Comparison of ENCODE assay signal across 27 cellular contexts in the genomic region with DNA sequence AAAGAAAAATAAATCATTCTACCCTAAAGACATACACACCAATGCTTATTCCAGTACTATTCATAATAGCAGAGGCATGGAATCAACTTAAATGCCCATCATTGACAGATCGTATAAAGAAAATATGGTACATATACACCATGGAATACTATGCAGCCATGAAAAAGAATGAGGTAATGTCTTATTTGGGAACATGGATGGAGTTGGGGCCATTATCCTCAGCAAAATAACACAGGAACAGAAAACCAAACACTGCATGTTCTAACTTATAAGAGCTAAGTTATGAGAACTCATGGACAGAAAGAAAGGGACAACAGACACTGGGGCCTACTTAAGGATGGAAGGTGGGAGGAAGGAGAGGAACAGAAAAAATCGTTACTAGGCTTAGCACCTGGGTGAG.
A peak's percentile ranks its signal among the peaks of the same experiment; 100 is the strongest.
DNase-seq lines count a peak whose midpoint lies in the region; ATAC-seq, FAIRE-seq and TF ChIP-seq lines count a peak whose summit lies in the region.
"Had no signal": no experiment of that assay in that cellular context is flagged by ENCODE, and none has a peak within 500 bp of the region (broad histone marks: within the 10 kb centered on the region; RNA-seq: fewer than 3 reads in every experiment).

No MANE protein-coding gene starts in this region.

- no peak overlapping the region for H2BK120ac ChIP-seq in H1 (replicated peaks; ENCODE audit: low read depth, low read length)

- H3K9me3 Mint-ChIP-seq in astrocyte (ENCODE audit: unreplicated experiment) (no peaks in the 10 kb centered on the region), T-cell (peaks cover 0 to 5% (median 0%) of the 10 kb centered on the region in 3 donors)
- H3K9me3 Mint-ChIP-seq: CD8-positive, alpha-beta memory T cell had no signal

- H3K27ac ChIP-seq in A549 (no peak overlapping the region), astrocyte (ENCODE audit: low read depth, low read length) (no peak overlapping the region), H1 (ENCODE audit: low read depth, low read length) (no peak overlapping the region)
- H3K27ac ChIP-seq: BLaER1 treated with 17β-estradiol and CSF1 and Interleukin-3, amounts not matched to agents 10 nM and 100 nM; C4-2B had no signal

- H3K36me3 ChIP-seq in astrocyte (ENCODE audit: insufficient read depth, low read length) (no peaks in the 10 kb centered on the region), H1 (ENCODE audit: control insufficient read depth in 2 of 4, insufficient read depth in 4 of 4, low read length in 3 of 4) (no peaks in the 10 kb centered on the region)
- H3K36me3 ChIP-seq: BLaER1 treated with 17β-estradiol and CSF1 and Interleukin-3, amounts not matched to agents 10 nM and 100 nM had no signal

- H3K27me3 Mint-ChIP-seq in astrocyte (ENCODE audit: low read depth, unreplicated experiment): no peaks in the 10 kb centered on the region
- no peaks in the 10 kb centered on the region for H3K27me3 Mint-ChIP-seq in T-cell
- H3K27me3 Mint-ChIP-seq: B cell; CD4-positive, alpha-beta memory T cell; CD4-positive, CD25-positive, alpha-beta regulatory T cell; CD8-positive, alpha-beta memory T cell had no signal

- H2AK5ac ChIP-seq in H1 (ENCODE audit: low read depth, low read length): no peak overlapping the region

- no peak overlapping the region for H3K4me2 ChIP-seq in A549
- no peak overlapping the region for H3K4me2 ChIP-seq in astrocyte (ENCODE audit: low read length)
- no peak overlapping the region for H3K4me2 ChIP-seq in H1 (ENCODE audit: insufficient read depth in 1 of 2, low read depth in 2 of 2, low read length in 2 of 2)
- H3K4me2 ChIP-seq: BLaER1 treated with 17β-estradiol and CSF1 and Interleukin-3, amounts not matched to agents 10 nM and 100 nM had no signal

- TF ChIP-seq CTCF in A549 (IDR thresholded peaks at IDR 0.05) (no peak), astrocyte (IDR thresholded peaks at IDR 0.05; ENCODE audit: insufficient read depth, low read depth, low read length) (no peak), H1 (IDR thresholded peaks at IDR 0.05; ENCODE audit: control extremely low read depth in 1 of 3, insufficient read depth in 1 of 3, low read depth in 1 of 3, low read length in 3 of 3) (no peak)

- no peak overlapping the region for H2BK15ac ChIP-seq in H1 (ENCODE audit: low read length)

- H3K4me3 ChIP-seq in A549 (no peak overlapping the region), astrocyte (ENCODE audit: insufficient read depth, low read depth, low read length) (no peak overlapping the region), H1 (ENCODE audit: extremely low read depth in 1 of 4, insufficient read depth in 2 of 4, low read depth in 3 of 4, low read length in 4 of 4) (no peak overlapping the region)
- H3K4me3 ChIP-seq: BLaER1 treated with 17β-estradiol and CSF1 and Interleukin-3, amounts not matched to agents 10 nM and 100 nM; GM12878 had no signal

- TF ChIP-seq RAD21 in A549 (conservative IDR thresholded peaks at IDR 0.05 in 1 of 2, IDR thresholded peaks at IDR 0.05 in 1 of 2) (no peak), H1 (IDR thresholded peaks at IDR 0.05 in 1 of 2, conservative IDR thresholded peaks at IDR 0.05 in 1 of 2; ENCODE audit: low read depth in 2 of 2, low read length in 2 of 2) (no peak)

- CTCF ChIA-PET in A549 (lab: Yijun Ruan, JAX): no interaction called here
- CTCF ChIA-PET in H1 (lab: Charles Lee; ENCODE audit: partially characterized antibody): no interaction called here
- CTCF ChIA-PET in T-cell (lab: Charles Lee): interaction anchor here in 1 of 2 donors (0.6 kb wide), 1 partner anchor 238 kb away, joined by 3 read pairs; no protein-coding TSS in a partner anchor

- FAIRE-seq in A549 (lab: Jason Lieb, UNC) (no peak), H54 (lab: Jason Lieb, UNC) (peak; percentile 27), astrocyte (lab: Jason Lieb, UNC) (peak; percentile 20), H1 (lab: Jason Lieb, UNC) (no peak)
- FAIRE-seq: A204.1, GM12878, GM12892, GM18507 had no signal

- H3K27me3 ChIP-seq in astrocyte (ENCODE audit: insufficient read depth, low read length) (no peaks in the 10 kb centered on the region), H1 (replicated peaks in 1 of 4; ENCODE audit: control insufficient read depth in 3 of 4, extremely low read depth in 1 of 4, insufficient read depth in 3 of 4, low read length in 3 of 4) (no peaks in the 10 kb centered on the region)
- H3K27me3 ChIP-seq: BLaER1 treated with 17β-estradiol and CSF1 and Interleukin-3, amounts not matched to agents 10 nM and 100 nM had no signal

- no peaks in the 10 kb centered on the region for H3K79me1 ChIP-seq in H1 (ENCODE audit: low read depth, low read length)

- no peak overlapping the region for H4K91ac ChIP-seq in H1 (replicated peaks; ENCODE audit: insufficient read length, low read length)

- H3K4me1 ChIP-seq in A549 (no peaks in the 10 kb centered on the region), astrocyte (ENCODE audit: insufficient read depth, low read length) (peaks cover 4% of the 10 kb centered on the region), H1 (replicated peaks in 1 of 4; ENCODE audit: control insufficient read depth in 3 of 4, insufficient read depth in 4 of 4, low read length in 3 of 4) (no peaks in the 10 kb centered on the region)

- no peak overlapping the region for H4K5ac ChIP-seq in H1 (ENCODE audit: insufficient read length, low read depth, low read length)

- DNase-seq in A549 (ENCODE audit: low read depth in 1 of 2, low spot score in 1 of 2) (no peak), H54 (ENCODE audit: insufficient read length, low spot score) (no peak), astrocyte (ENCODE audit: low read depth) (no peak), H1 (ENCODE audit: low read depth in 1 of 2, low spot score in 2 of 2) (no peak), CD1c-positive myeloid dendritic cell (ENCODE audit: extremely low spot score) (no peak), cerebellar nuclear complex (lab: John Stamatoyannopoulos, UW) (no peak), T-cell (no peak)
- DNase-seq: 8988T; AML-193; CD4-positive, alpha-beta memory T cell; CD4-positive, CD25-positive, alpha-beta regulatory T cell; CD8-positive, alpha-beta memory T cell; COR-L47; DMS153; DMS53; DMS79; DND-41; EL; GDM1 had no signal

- H3K79me2 ChIP-seq in astrocyte (ENCODE audit: insufficient read depth, low read length) (no peaks in the 10 kb centered on the region), H1 (ENCODE audit: control insufficient read depth in 1 of 2, insufficient read depth in 2 of 2, low read length in 2 of 2) (no peaks in the 10 kb centered on the region)

- no peaks in the 10 kb centered on the region for H4K20me1 ChIP-seq in astrocyte (ENCODE audit: insufficient read depth, low read length)
- no peaks in the 10 kb centered on the region for H4K20me1 ChIP-seq in H1 (replicated peaks in 1 of 2; ENCODE audit: control insufficient read depth in 1 of 2, insufficient read depth in 2 of 2, low read length in 2 of 2)
- H4K20me1 ChIP-seq: BLaER1 treated with 17β-estradiol and CSF1 and Interleukin-3, amounts not matched to agents 10 nM and 100 nM had no signal

- H3K36me3 Mint-ChIP-seq in astrocyte (ENCODE audit: low read depth, unreplicated experiment): peaks cover 2% of the 10 kb centered on the region
- no peaks in the 10 kb centered on the region for H3K36me3 Mint-ChIP-seq in T-cell
- H3K36me3 Mint-ChIP-seq: CD4-positive, alpha-beta memory T cell; CD4-positive, CD25-positive, alpha-beta regulatory T cell; CD8-positive, alpha-beta memory T cell had no signal

- H3K14ac ChIP-seq in H1 (ENCODE audit: insufficient read length): no peak overlapping the region

- H3K27ac Mint-ChIP-seq in astrocyte (ENCODE audit: unreplicated experiment) (no peak overlapping the region), T-cell (no peak overlapping the region)
- H3K27ac Mint-ChIP-seq: B cell; CD4-positive, alpha-beta memory T cell; CD4-positive, CD25-positive, alpha-beta regulatory T cell; CD8-positive, alpha-beta memory T cell had no signal

- no peak overlapping the region for H3K23ac ChIP-seq in H1 (ENCODE audit: insufficient read length)

- no peak overlapping the region for H3K4ac ChIP-seq in H1 (replicated peaks; ENCODE audit: insufficient read length, low read depth, low read length)

- POLR2A ChIA-PET in A549 (lab: Yijun Ruan, JAX): no interaction called here
- POLR2A ChIA-PET in H1 (lab: Charles Lee; ENCODE audit: partially characterized antibody): no interaction called here
- POLR2A ChIA-PET in T-cell (lab: Charles Lee): no interaction called here

- H3K23me2 ChIP-seq in H1 (ENCODE audit: low read depth, low read length): no peaks in the 10 kb centered on the region; the same call in 1 of the 2 replicates

- no peak overlapping the region for H3K56ac ChIP-seq in H1 (replicated peaks; ENCODE audit: insufficient read length, low read depth, low read length)

- TF ChIP-seq POLR2A in A549 (IDR thresholded peaks at IDR 0.05; ENCODE audit: low read length) (no peak), H54 (IDR thresholded peaks at IDR 0.05; ENCODE audit: low read depth, low read length) (no peak), H1 (IDR thresholded peaks at IDR 0.05; ENCODE audit: control extremely low read depth in 1 of 2, low read depth in 2 of 2, low read length in 2 of 2) (no peak)

- no peak overlapping the region for H2BK12ac ChIP-seq in H1 (ENCODE audit: low read depth, low read length)

- H3K4me3 Mint-ChIP-seq in astrocyte (ENCODE audit: unreplicated experiment): no peak overlapping the region
- H3K4me3 Mint-ChIP-seq in T-cell: no peak overlapping the region
- H3K4me3 Mint-ChIP-seq: B cell; CD4-positive, alpha-beta memory T cell; CD4-positive, CD25-positive, alpha-beta regulatory T cell; CD8-positive, alpha-beta memory T cell had no signal

- H4K8ac ChIP-seq in H1 (ENCODE audit: extremely low read depth, insufficient read depth, low read length): no peak overlapping the region

- no peak for TF ChIP-seq EP300 in A549 (IDR thresholded peaks at IDR 0.05)
- TF ChIP-seq EP300 in H1 (IDR thresholded peaks at IDR 0.05; ENCODE audit: borderline replicate concordance in 1 of 2, low read depth in 2 of 2, low read length in 2 of 2): no peak

- no peak overlapping the region for H3K18ac ChIP-seq in H1 (ENCODE audit: extremely low read depth, low read length)

- no peak overlapping the region for H2BK5ac ChIP-seq in H1 (ENCODE audit: low read depth, low read length)

- ATAC-seq in A549 (no peak), GM19351 (IDR thresholded peaks at IDR 0.05; ENCODE audit: unreplicated experiment) (no peak), T-cell (replicated peaks in 1 of 4) (no peak)
- ATAC-seq: GM12878 had no signal

- 50% methylated on average over 2 of the region's 2 CpGs for WGBS in A549 (ENCODE audit: missing lambda C conversion rate)
- 90% methylated on average over 2 of the region's 2 CpGs; no CpG with 5 or more reads in 1 of the 2 experiments for WGBS in H1 (ENCODE audit: extremely low coverage in 1 of 2, insufficient coverage in 1 of 2, insufficient read length in 1 of 2, insufficient replicate concordance in 2 of 2, low coverage in 1 of 2, low lambda C conversion rate in 2 of 2, missing lambda C conversion rate in 1 of 2), 2 experiments

- no peak overlapping the region for H2BK20ac ChIP-seq in H1 (ENCODE audit: low read length)

- H3K4me1 Mint-ChIP-seq in astrocyte (ENCODE audit: low read depth, unreplicated experiment): peaks cover 3% of the 10 kb centered on the region
- H3K4me1 Mint-ChIP-seq in T-cell: no peaks in the 10 kb centered on the region
- H3K4me1 Mint-ChIP-seq: B cell; CD4-positive, alpha-beta memory T cell; CD4-positive, CD25-positive, alpha-beta regulatory T cell; CD8-positive, alpha-beta memory T cell had no signal

- no peak overlapping the region for H2AFZ ChIP-seq in astrocyte (ENCODE audit: low read depth, low read length)
- no peak overlapping the region for H2AFZ ChIP-seq in H1 (ENCODE audit: low read length)

- no peaks in the 10 kb centered on the region for H3K9me3 ChIP-seq in A549
- H3K9me3 ChIP-seq in astrocyte (ENCODE audit: insufficient read depth, low read depth, low read length): no peaks in the 10 kb centered on the region
- H3K9me3 ChIP-seq in H1 (ENCODE audit: insufficient read depth in 2 of 2, low read depth in 1 of 2, low read length in 1 of 2): no peaks in the 10 kb centered on the region

- H3K9ac ChIP-seq in astrocyte (ENCODE audit: low read length) (no peak overlapping the region), H1 (replicated peaks in 1 of 4; ENCODE audit: extremely low read depth in 1 of 4, low read depth in 3 of 4, low read length in 3 of 4) (no peak overlapping the region)
- H3K9ac ChIP-seq: BLaER1 treated with 17β-estradiol and CSF1 and Interleukin-3, amounts not matched to agents 10 nM and 100 nM had no signal

Comparison
In these comparisons a context has a peak if more than half of its experiments do, and no peak if none do; other contexts are left out.
1. Of the 18 proteins assayed by ChIP-seq in both H1 and A549: peak only in H1: none; only in A549: none; in both: KDM1A; in neither: 17.